In the genomic region with DNA sequence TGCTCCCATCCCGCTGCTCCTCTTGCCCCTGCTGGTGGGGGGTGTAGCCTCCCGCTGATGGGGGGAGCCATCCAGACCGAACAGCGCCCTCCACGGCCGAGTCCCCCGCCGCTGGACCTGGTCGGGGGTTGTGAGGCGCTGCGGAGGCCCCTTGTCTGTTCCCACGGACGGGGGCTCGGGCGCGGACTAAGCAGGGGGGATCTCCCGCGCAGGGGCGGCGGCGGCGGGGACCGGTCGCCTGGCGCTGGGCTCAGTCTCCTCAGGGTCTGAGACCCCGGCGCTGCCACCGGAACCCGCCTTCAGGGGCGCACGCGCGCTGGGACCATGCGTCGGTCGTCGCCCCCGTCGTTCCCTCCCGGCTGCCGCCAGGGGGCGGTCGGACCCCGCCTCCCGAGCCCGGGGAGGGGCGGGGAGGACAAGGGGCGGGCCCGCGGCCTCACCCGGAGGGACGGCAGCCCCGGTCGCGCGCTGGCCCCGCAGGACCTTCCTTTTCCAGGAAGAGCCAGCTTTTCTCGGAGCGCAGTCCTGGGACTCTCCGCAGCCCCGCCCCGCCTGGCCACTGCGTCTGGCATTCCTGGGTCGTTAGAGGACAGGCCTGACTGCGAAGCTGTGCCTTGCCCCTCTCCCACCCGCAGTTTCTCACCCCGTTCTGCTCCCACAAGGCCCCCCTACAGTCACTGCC, we compare ENCODE assay signal across 8 cellular contexts. TPM values are rescaled to one million over a fixed set of nuclear protein-coding genes. Genes with fewer than 3 reads are reported as not detected.
DNase-seq lines count a peak whose midpoint lies in the region; ATAC-seq, FAIRE-seq and TF ChIP-seq lines count a peak whose summit lies in the region.

No MANE protein-coding gene starts in this region.

- H2AFZ ChIP-seq in neural progenitor cell (replicated peaks), result peak overlapping the region; percentile 97

- H3K9ac ChIP-seq in neural progenitor cell (no peak overlapping the region), stomach smooth muscle (ENCODE audit: low read length in 2 of 2) (peak overlapping the region; percentile 60 to 72)

- H3K36me3 ChIP-seq in neural progenitor cell (no peaks in the 10 kb centered on the region), stomach smooth muscle (ENCODE audit: control insufficient read depth in 2 of 2, insufficient read depth in 2 of 2, low read length in 2 of 2) (no peaks in the 10 kb centered on the region)

- H4K20me1 ChIP-seq in neural progenitor cell (ENCODE audit: low read depth), result peaks cover 16% of the 10 kb centered on the region

- H3K9me3 Mint-ChIP-seq in Calu3 (ENCODE audit: low read depth, unreplicated experiment), result peaks cover 2% of the 10 kb centered on the region
- no peaks in the 10 kb centered on the region for H3K9me3 Mint-ChIP-seq in neural progenitor cell

- peak overlapping the region; percentile 98 for H3K4me2 ChIP-seq in neural progenitor cell

- H3K27me3 ChIP-seq in neural progenitor cell (peaks cover 47% of the 10 kb centered on the region), stomach smooth muscle (ENCODE audit: control insufficient read depth in 1 of 2, insufficient read depth in 2 of 2, low read length in 2 of 2) (peaks cover 0 to 7% of the 10 kb centered on the region in 2 donors)

- H3K36me3 Mint-ChIP-seq in Calu3 (ENCODE audit: insufficient read depth, unreplicated experiment), result peaks cover 20% of the 10 kb centered on the region
- H3K36me3 Mint-ChIP-seq in neural progenitor cell, result peaks cover 2% of the 10 kb centered on the region

- H3K4me1 Mint-ChIP-seq in Calu3 (ENCODE audit: low read depth, unreplicated experiment) (peaks cover 2% of the 10 kb centered on the region), neural progenitor cell (peaks cover 11% of the 10 kb centered on the region)

- peak; percentile 86 for FAIRE-seq in HTR-8/SVneo (lab: Jason Lieb, UNC)

- peak overlapping the region; percentile 96 for H3K4me3 Mint-ChIP-seq in Calu3 (ENCODE audit: low read depth, unreplicated experiment)
- peak overlapping the region; percentile 85 for H3K4me3 Mint-ChIP-seq in neural progenitor cell

- peaks cover 4% of the 10 kb centered on the region for H3K4me1 ChIP-seq in neural progenitor cell
- H3K4me1 ChIP-seq in stomach smooth muscle (ENCODE audit: control insufficient read depth, insufficient read depth, low read length), result peaks cover 19% of the 10 kb centered on the region

- H3K9me3 ChIP-seq in neural progenitor cell (ENCODE audit: low read depth) (no peaks in the 10 kb centered on the region), stomach smooth muscle (ENCODE audit: control insufficient read depth in 2 of 2, low read length in 2 of 2) (no peaks in the 10 kb centered on the region)

- peak; percentile 68 for ATAC-seq in GM19467 (IDR thresholded peaks at IDR 0.05; ENCODE audit: unreplicated experiment)

- H3F3A ChIP-seq in neural progenitor cell (ENCODE audit: low read depth), result peaks cover 5% of the 10 kb centered on the region

- H3K27ac Mint-ChIP-seq in Calu3 (ENCODE audit: unreplicated experiment) (peak overlapping the region; percentile 55), neural progenitor cell (peak overlapping the region; percentile 91)

- peak; percentile 97 for TF ChIP-seq CTCF in Calu3 (IDR thresholded peaks at IDR 0.05; ENCODE audit: unreplicated experiment)
- TF ChIP-seq CTCF in fibroblast of villous mesenchyme (IDR thresholded peaks at IDR 0.05; ENCODE audit: insufficient read depth, low read depth, low read length), result peak; percentile 53
- peak; percentile 81 for TF ChIP-seq CTCF in neural progenitor cell (IDR thresholded peaks at IDR 0.05)

- CTCF ChIA-PET in Calu3 (lab: Charles Lee), result interaction anchor here (0.5 to 2.2 kb wide), 24 partner anchors 14 to 154 kb away, joined by 3 to 48 read pairs (median 6); a partner anchor contains a TSS

- DNase-seq in Calu3 (peak; percentile 97), HTR-8/SVneo (ENCODE audit: insufficient read length, low spot score) (peak; percentile 91), RPMI7951 (ENCODE audit: low read depth) (peak; percentile 87), fibroblast of villous mesenchyme (ENCODE audit: low read depth) (peak; percentile 89), neural progenitor cell (ENCODE audit: low spot score) (peak; percentile 98)
- peak; percentile 95 for DNase-seq in activated effector memory CD4-positive, alpha-beta T cell treated with anti-CD3 and anti-CD28 coated beads, Interleukin-2, amount 50 U/mL, for 16 hours

- H3K4me3 ChIP-seq in fibroblast of villous mesenchyme (ENCODE audit: low read depth, low read length), result peak overlapping the region; percentile 81
- peak overlapping the region; percentile 96 for H3K4me3 ChIP-seq in neural progenitor cell
- peak overlapping the region; percentile 75 to 78 for H3K4me3 ChIP-seq in stomach smooth muscle (ENCODE audit: low read length in 2 of 2)

- H3K27me3 Mint-ChIP-seq in Calu3 (ENCODE audit: unreplicated experiment) (no peaks in the 10 kb centered on the region), neural progenitor cell (ENCODE audit: insufficient read depth, low read depth) (peaks cover 7% of the 10 kb centered on the region)

- H3K27ac ChIP-seq in neural progenitor cell, result no peak overlapping the region
- H3K27ac ChIP-seq in stomach smooth muscle (ENCODE audit: low read length), result peak overlapping the region; percentile 41

- H3K79me2 ChIP-seq in neural progenitor cell (ENCODE audit: low read depth), result no peaks in the 10 kb centered on the region

- no TSS peak for BruUV-seq in Calu3 (replicated peaks; lab: Mats Ljungman, UMichigan)

- intact Hi-C loops in Calu3 (cut with micrococcal nuclease; ENCODE audit: unreplicated experiment), result loop anchor here (2.0 kb wide), 1 partner anchor 70 kb away; no protein-coding TSS in a partner anchor

RNA-seq across cellular contexts. Expression of a gene that starts 6.3 kb away (rescaled TPM):
- total RNA-seq in Calu3 (2022), result 81.8 and 89.0 TPM in 2 replicates
- 24.9 and 33.1 TPM in 2 replicates for total RNA-seq in RPMI7951 (2014; rRNA removed; shearing (Covaris generic))
- 12.6 and 25.0 TPM in 2 replicates for total RNA-seq in fibroblast of villous mesenchyme
- 1.4 TPM in 1 of 2 replicates, not detected in the other for total RNA-seq in neural progenitor cell (ENCODE audit: low replicate concordance)

RNA-seq across cellular contexts. Expression of a gene that starts 12.8 kb away (rescaled TPM):
- 0.27 and 0.31 TPM in 2 replicates for total RNA-seq in Calu3 (2022)
- under 0.01 TPM in 1 of 2 replicates, not detected in the other for total RNA-seq in RPMI7951 (2014; rRNA removed; shearing (Covaris generic))
- under 0.01 TPM in 1 of 2 replicates, not detected in the other for total RNA-seq in fibroblast of villous mesenchyme
- total RNA-seq in neural progenitor cell (ENCODE audit: low replicate concordance), result 0.58 and 0.62 TPM in 2 replicates

RNA-seq across cellular contexts. Expression of a gene that starts 22.4 kb away (rescaled TPM):
- 59.4 and 70.9 TPM in 2 replicates for total RNA-seq in Calu3 (2022)
- 0.36 and 0.68 TPM in 2 replicates for total RNA-seq in RPMI7951 (2014; rRNA removed; shearing (Covaris generic))
- under 0.01 TPM in 1 of 2 replicates, not detected in the other for total RNA-seq in fibroblast of villous mesenchyme
- 0.12 TPM in 1 of 2 replicates, not detected in the other for total RNA-seq in neural progenitor cell (ENCODE audit: low replicate concordance)

RNA-seq across cellular contexts. Expression of a gene that starts 35.3 kb away (rescaled TPM):
- total RNA-seq in Calu3 (2022) (50.8 and 54.4 TPM in 2 replicates), fibroblast of villous mesenchyme (28.1 and 29.6 TPM in 2 replicates), neural progenitor cell (ENCODE audit: low replicate concordance) (16.6 and 28.6 TPM in 2 replicates)
- 16.1 and 20.8 TPM in 2 replicates for total RNA-seq in RPMI7951 (2014; rRNA removed; shearing (Covaris generic))

RNA-seq across cellular contexts. Expression of a gene that starts 35.4 kb away (rescaled TPM):
- 61.1 and 75.4 TPM in 2 replicates for total RNA-seq in Calu3 (2022)
- total RNA-seq in RPMI7951 (2014; rRNA removed; shearing (Covaris generic)), result 21.7 and 38.6 TPM in 2 replicates
- 28.1 and 31.9 TPM in 2 replicates for total RNA-seq in fibroblast of villous mesenchyme
- 1.6 and 15.7 TPM in 2 replicates for total RNA-seq in neural progenitor cell (ENCODE audit: low replicate concordance)

Comparison
In these comparisons a context has a peak if more than half of its experiments do, and no peak if none do; other contexts are left out.
1. RNA of a gene that starts 22.4 kb away (total RNA-seq): 59.4 to 70.9 TPM in Calu3; 0.36 to 0.68 TPM in RPMI7951, under 0.01 TPM in fibroblast of villous mesenchyme and 0.12 TPM in neural progenitor cell; every median in the first group is over 10 times any median in the second.
2. Peak in every context shown above with its lines, with median percentiles within 50 percentile points of each other: DNase-seq, CTCF ChIP-seq and H3K4me3 ChIP-seq.